ENCODE assay signal across 8 cellular contexts in genomic region chr1:8314346-8315280, GRCh38. TPM values are rescaled to one million over a fixed set of nuclear protein-coding genes. Genes with fewer than 3 reads are reported as not detected.
DNase-seq lines count a peak whose midpoint lies in the region; ATAC-seq, FAIRE-seq and TF ChIP-seq lines count a peak whose summit lies in the region.

No MANE protein-coding gene starts in this region.

- peaks cover 6% of the 10 kb centered on the region; the same call in 1 of the 2 replicates for H3K9me3 ChIP-seq in Panc1 (ENCODE audit: control insufficient read depth, insufficient read depth, low read depth, low read length)
- H3K9me3 ChIP-seq in pancreas: no peaks in the 10 kb centered on the region

- H3K4me1 ChIP-seq in Panc1 (ENCODE audit: control insufficient read depth, insufficient read depth, low read length) (peaks cover 60% of the 10 kb centered on the region), pancreas (peaks cover 12 to 29% (median 16%) of the 10 kb centered on the region in 3 donors)

- no peak overlapping the region for H3K4me3 ChIP-seq in Panc1 (ENCODE audit: low read depth in 2 of 2, low read length in 2 of 2)
- H3K4me3 ChIP-seq in pancreas: no peak overlapping the region

- H3K27me3 ChIP-seq in Panc1 (ENCODE audit: control insufficient read depth, insufficient read depth, low read length) (no peaks in the 10 kb centered on the region), pancreas (no peaks in the 10 kb centered on the region)

- in situ Hi-C loops in Caki2 (cut with HindIII; ENCODE audit: low pct_unique_long_range_greater_than_20kb, low sequenced_read_pairs) (loop anchor here (10.0 kb wide), 1 partner anchor 300 kb away; no protein-coding TSS in a partner anchor), Panc1 (cut with HindIII; ENCODE audit: low pct_unique_long_range_greater_than_20kb, low sequenced_read_pairs) (loop anchor here (25.0 kb wide), 1 partner anchor 227 kb away; no protein-coding TSS in a partner anchor)

- H3K36me3 ChIP-seq in Panc1 (ENCODE audit: control insufficient read depth, insufficient read depth, low read length): no peaks in the 10 kb centered on the region
- no peaks in the 10 kb centered on the region for H3K36me3 ChIP-seq in pancreas

- POLR2A ChIA-PET in Panc1 (lab: Charles Lee): interaction anchor here (0.5 to 1.2 kb wide), 7 partner anchors 56 to 298 kb away, joined by 3 to 9 read pairs (median 3); no protein-coding TSS in a partner anchor

- intact Hi-C loops in Panc1 (cut with micrococcal nuclease; ENCODE audit: unreplicated experiment) (loop anchor here (2.0 to 10.0 kb wide), 6 partner anchors 112 to 340 kb away; partner anchors contain the start of gene ERRFI1), pancreas (cut with DNase I) (loop anchor here in 1 of 3 donors (5.0 to 10.0 kb wide), 2 partner anchors 150 to 287 kb away; partner anchors contain the start of gene ERRFI1)

- 36 to 46% methylated on average over 21 of the region's 21 CpGs for WGBS in pancreas, 2 donors

- FAIRE-seq in pancreas (lab: Jason Lieb, UNC): no peak

- CTCF ChIA-PET in Panc1 (lab: Charles Lee): interaction anchor here (0.6 to 1.5 kb wide), 18 partner anchors 33 to 629 kb away, joined by 3 to 8 read pairs (median 3); no protein-coding TSS in a partner anchor

- peak; percentile 85 for ATAC-seq in Panc1
- ATAC-seq in pancreas: peak; percentile 65 to 90 (median 82)
- ATAC-seq in GM18867 (IDR thresholded peaks at IDR 0.05; ENCODE audit: unreplicated experiment): no peak
- ATAC-seq in GM21381 (IDR thresholded peaks at IDR 0.05; ENCODE audit: unreplicated experiment): no peak

- H3K27ac ChIP-seq in Panc1 (ENCODE audit: low read length) (peak overlapping the region; percentile 98), pancreas (peak overlapping the region in 2 of 4 donors; percentile 12 to 66)

- TF ChIP-seq CTCF in Panc1 (IDR thresholded peaks at IDR 0.05): peak; percentile 91
- TF ChIP-seq CTCF in pancreas (IDR thresholded peaks at IDR 0.05): peak; percentile 77 to 85 (median 80)

- peak; percentile 74 for DNase-seq in Caki2 (ENCODE audit: low read depth)
- peak in 39 of 76 experiments; percentile 1 to 48 (median 13) for DNase-seq in HUDEP-2 (lab: John Stamatoyannopoulos, UW; ENCODE audit: unreplicated experiment in 76 of 76)
- peak; percentile 79 for DNase-seq in Panc1 (ENCODE audit: low read depth, low spot score)
- peak; percentile 46 for DNase-seq in activated naive CD4-positive, alpha-beta T cell treated with Interleukin-2 at 50 U/mL for 16 hours
- peak; percentile 15 for DNase-seq in germinal center (ENCODE audit: low spot score)
- DNase-seq in pancreas: peak; percentile 76 to 89 (median 82)

- no TSS peak for BruUV-seq in Panc1 (replicated peaks; lab: Mats Ljungman, UMichigan)

RNA-seq across cellular contexts. Expression of gene SLC45A1, which starts 3.3 kb away (rescaled TPM):
- total RNA-seq in Caki2 (2014; rRNA removed; shearing (Covaris generic); ENCODE audit: low replicate concordance): 0.74 and 3.3 TPM in 2 replicates
- total RNA-seq in Panc1 (2021; ENCODE audit: unreplicated experiment) (11.3 TPM), pancreas (under 1 TPM; 0.16 to 0.75 (median 0.41) TPM)
- polyA plus RNA-seq in Panc1 (2012; ENCODE audit: insufficient read length): 49.4 TPM
- polyA plus RNA-seq in pancreas: 1 to 10 TPM; 1.4 to 1.8 TPM

Comparison
In these comparisons a context has a peak if more than half of its experiments do, and no peak if none do; other contexts are left out.
1. DNase-seq: peak in every context shown above with its lines; median percentile 82 in pancreas; 79 in Panc1; 74 in Caki2; 46 in activated naive CD4-positive, alpha-beta T cell treated with Interleukin-2 at 50 U/mL for 16 hours; 15 in germinal center; 13 in HUDEP-2.
2. ATAC-seq: peak in Panc1 (single experiment) and pancreas (4 of 4); none in GM18867 (single experiment) and GM21381 (single experiment).